ENCODE assay signal across 1 cellular context in the genomic region with DNA sequence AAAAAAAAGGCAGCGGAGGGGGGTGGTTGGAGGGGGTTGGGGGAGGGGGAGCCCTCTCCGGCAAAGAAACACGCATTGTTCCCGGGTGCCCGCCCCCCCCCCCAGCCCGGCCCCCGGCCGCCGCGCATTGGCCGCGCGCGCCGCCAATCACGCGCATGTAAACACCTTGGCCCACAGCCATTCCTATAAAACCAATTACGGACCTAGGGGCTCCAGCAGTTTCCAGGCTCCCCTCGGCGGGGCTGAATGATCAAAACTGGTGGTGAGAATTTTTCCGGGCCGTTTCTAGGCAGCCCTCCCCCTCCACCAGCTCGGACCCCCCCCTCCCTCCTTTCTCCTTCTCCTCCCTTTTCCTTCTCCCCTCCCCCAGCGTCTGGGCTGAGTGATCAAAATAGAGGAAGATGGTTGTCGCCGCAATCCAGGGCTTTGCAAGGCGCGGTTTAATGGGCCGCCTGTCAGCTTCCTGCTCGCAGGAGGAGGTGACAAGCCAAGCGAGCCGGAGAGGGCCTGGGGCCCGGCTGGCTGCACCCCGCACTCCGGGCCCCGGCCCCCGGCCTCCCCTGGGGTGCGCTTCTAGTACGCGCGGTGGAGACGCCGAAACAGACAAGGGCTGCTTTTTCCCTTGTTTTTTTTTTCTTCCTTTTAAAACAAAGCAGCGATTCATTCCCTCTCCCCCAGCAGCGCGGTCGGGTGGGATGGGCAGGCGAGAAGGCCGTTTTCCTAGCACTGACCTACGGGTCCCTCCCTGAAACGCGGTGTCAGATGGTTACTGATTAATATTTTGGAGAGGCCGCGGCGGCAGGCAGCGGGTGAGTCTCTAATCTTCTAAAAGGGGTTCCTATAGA.
TF ChIP-seq lines count a peak whose summit lies in the region.

No MANE protein-coding gene starts in this region.

TF ChIP-seq in HepG2, 621 proteins besides CTCF, POLR2A, EP300 and RAD21 (continued from another document and continues in another):
- TF ChIP-seq, protein P1, sequence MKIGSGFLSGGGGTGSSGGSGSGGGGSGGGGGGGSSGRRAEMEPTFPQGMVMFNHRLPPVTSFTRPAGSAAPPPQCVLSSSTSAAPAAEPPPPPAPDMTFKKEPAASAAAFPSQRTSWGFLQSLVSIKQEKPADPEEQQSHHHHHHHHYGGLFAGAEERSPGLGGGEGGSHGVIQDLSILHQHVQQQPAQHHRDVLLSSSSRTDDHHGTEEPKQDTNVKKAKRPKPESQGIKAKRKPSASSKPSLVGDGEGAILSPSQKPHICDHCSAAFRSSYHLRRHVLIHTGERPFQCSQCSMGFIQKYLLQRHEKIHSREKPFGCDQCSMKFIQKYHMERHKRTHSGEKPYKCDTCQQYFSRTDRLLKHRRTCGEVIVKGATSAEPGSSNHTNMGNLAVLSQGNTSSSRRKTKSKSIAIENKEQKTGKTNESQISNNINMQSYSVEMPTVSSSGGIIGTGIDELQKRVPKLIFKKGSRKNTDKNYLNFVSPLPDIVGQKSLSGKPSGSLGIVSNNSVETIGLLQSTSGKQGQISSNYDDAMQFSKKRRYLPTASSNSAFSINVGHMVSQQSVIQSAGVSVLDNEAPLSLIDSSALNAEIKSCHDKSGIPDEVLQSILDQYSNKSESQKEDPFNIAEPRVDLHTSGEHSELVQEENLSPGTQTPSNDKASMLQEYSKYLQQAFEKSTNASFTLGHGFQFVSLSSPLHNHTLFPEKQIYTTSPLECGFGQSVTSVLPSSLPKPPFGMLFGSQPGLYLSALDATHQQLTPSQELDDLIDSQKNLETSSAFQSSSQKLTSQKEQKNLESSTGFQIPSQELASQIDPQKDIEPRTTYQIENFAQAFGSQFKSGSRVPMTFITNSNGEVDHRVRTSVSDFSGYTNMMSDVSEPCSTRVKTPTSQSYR (CRISPR knock-in tag; IDR thresholded peaks at IDR 0.05; ENCODE audit: borderline replicate concordance): peak; percentile 84
- TF ChIP-seq ZNF326 (CRISPR knock-in tag; IDR thresholded peaks at IDR 0.05; ENCODE audit: borderline replicate concordance) (no peak), U2AF1 (optimal IDR thresholded peaks at IDR 0.05; ENCODE audit: low read depth, low read length) (peak; percentile 75), ZNF777 (CRISPR knock-in tag; IDR thresholded peaks at IDR 0.05) (no peak), MLLT10 (CRISPR knock-in tag; IDR thresholded peaks at IDR 0.05) (no peak), MBNL3 (CRISPR knock-in tag; conservative IDR thresholded peaks at IDR 0.05) (no peak), ZNF629 (CRISPR knock-in tag; conservative IDR thresholded peaks at IDR 0.05) (no peak), FOXA1 (IDR thresholded peaks at IDR 0.05) (no peak), FOXA1 (CRISPR knock-in tag; IDR thresholded peaks at IDR 0.05) (peak; percentile 84), KLF6 (CRISPR knock-in tag; IDR thresholded peaks at IDR 0.05) (peak; percentile 52; the same call in 1 of the 2 replicates), ZNF839 (CRISPR knock-in tag; IDR thresholded peaks at IDR 0.05; ENCODE audit: borderline replicate concordance) (no peak), CEBPG (CRISPR knock-in tag; IDR thresholded peaks at IDR 0.05) (no peak; the same call in 1 of the 2 replicates), ZZZ3 (CRISPR knock-in tag; IDR thresholded peaks at IDR 0.05; ENCODE audit: borderline replicate concordance) (no peak), ZNF607 (CRISPR knock-in tag; IDR thresholded peaks at IDR 0.05; ENCODE audit: borderline replicate concordance) (no peak), ZNF33B (CRISPR knock-in tag; IDR thresholded peaks at IDR 0.05) (no peak), PITX1 (CRISPR knock-in tag; IDR thresholded peaks at IDR 0.05) (no peak), ZNF205 (CRISPR knock-in tag; IDR thresholded peaks at IDR 0.05) (0 out of 2 replicates have a peak, but pooled peaks have one; percentile 14), GZF1 (CRISPR knock-in tag; IDR thresholded peaks at IDR 0.05) (no peak), RXRB (CRISPR knock-in tag; IDR thresholded peaks at IDR 0.05; ENCODE audit: borderline replicate concordance) (peak; percentile 31), MYNN (CRISPR knock-in tag; IDR thresholded peaks at IDR 0.05; ENCODE audit: low read depth) (no peak), THAP11 (CRISPR knock-in tag; IDR thresholded peaks at IDR 0.05) (peak; percentile 46; the same call in 1 of the 2 replicates), ARNT (IDR thresholded peaks at IDR 0.05) (no peak), ZNF180 (CRISPR knock-in tag; IDR thresholded peaks at IDR 0.05; ENCODE audit: borderline replicate concordance, low read depth) (no peak), EZH2 (conservative IDR thresholded peaks at IDR 0.05; ENCODE audit: low read depth, low read length) (no peak), AKAP8 (CRISPR knock-in tag; IDR thresholded peaks at IDR 0.05) (no peak), GATA4 (IDR thresholded peaks at IDR 0.05; ENCODE audit: borderline replicate concordance, low read depth) (no peak), ZNF569 (CRISPR knock-in tag; IDR thresholded peaks at IDR 0.05; ENCODE audit: borderline replicate concordance) (no peak), ZEB1 (IDR thresholded peaks at IDR 0.05; ENCODE audit: insufficient replicate concordance, low read depth) (no peak), NR2C2 (CRISPR knock-in tag; IDR thresholded peaks at IDR 0.05; ENCODE audit: borderline replicate concordance) (no peak), NCOR1 (IDR thresholded peaks at IDR 0.05; ENCODE audit: borderline replicate concordance, low read length) (no peak; the same call in 1 of the 2 replicates), PRMT3 (CRISPR knock-in tag; IDR thresholded peaks at IDR 0.05; ENCODE audit: borderline replicate concordance, low read depth) (no peak), ZNF720 (CRISPR knock-in tag; IDR thresholded peaks at IDR 0.05) (no peak)
- TF ChIP-seq, protein P2, sequence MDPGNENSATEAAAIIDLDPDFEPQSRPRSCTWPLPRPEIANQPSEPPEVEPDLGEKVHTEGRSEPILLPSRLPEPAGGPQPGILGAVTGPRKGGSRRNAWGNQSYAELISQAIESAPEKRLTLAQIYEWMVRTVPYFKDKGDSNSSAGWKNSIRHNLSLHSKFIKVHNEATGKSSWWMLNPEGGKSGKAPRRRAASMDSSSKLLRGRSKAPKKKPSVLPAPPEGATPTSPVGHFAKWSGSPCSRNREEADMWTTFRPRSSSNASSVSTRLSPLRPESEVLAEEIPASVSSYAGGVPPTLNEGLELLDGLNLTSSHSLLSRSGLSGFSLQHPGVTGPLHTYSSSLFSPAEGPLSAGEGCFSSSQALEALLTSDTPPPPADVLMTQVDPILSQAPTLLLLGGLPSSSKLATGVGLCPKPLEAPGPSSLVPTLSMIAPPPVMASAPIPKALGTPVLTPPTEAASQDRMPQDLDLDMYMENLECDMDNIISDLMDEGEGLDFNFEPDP (CRISPR knock-in tag; conservative IDR thresholded peaks at IDR 0.05): no peak
- TF ChIP-seq, protein P3, sequence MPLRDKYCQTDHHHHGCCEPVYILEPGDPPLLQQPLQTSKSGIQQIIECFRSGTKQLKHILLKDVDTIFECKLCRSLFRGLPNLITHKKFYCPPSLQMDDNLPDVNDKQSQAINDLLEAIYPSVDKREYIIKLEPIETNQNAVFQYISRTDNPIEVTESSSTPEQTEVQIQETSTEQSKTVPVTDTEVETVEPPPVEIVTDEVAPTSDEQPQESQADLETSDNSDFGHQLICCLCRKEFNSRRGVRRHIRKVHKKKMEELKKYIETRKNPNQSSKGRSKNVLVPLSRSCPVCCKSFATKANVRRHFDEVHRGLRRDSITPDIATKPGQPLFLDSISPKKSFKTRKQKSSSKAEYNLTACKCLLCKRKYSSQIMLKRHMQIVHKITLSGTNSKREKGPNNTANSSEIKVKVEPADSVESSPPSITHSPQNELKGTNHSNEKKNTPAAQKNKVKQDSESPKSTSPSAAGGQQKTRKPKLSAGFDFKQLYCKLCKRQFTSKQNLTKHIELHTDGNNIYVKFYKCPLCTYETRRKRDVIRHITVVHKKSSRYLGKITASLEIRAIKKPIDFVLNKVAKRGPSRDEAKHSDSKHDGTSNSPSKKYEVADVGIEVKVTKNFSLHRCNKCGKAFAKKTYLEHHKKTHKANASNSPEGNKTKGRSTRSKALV (CRISPR knock-in tag; IDR thresholded peaks at IDR 0.05): no peak; the same call in 1 of the 2 replicates
- TF ChIP-seq, protein P4, sequence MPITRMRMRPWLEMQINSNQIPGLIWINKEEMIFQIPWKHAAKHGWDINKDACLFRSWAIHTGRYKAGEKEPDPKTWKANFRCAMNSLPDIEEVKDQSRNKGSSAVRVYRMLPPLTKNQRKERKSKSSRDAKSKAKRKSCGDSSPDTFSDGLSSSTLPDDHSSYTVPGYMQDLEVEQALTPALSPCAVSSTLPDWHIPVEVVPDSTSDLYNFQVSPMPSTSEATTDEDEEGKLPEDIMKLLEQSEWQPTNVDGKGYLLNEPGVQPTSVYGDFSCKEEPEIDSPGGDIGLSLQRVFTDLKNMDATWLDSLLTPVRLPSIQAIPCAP (CRISPR knock-in tag; IDR thresholded peaks at IDR 0.05; ENCODE audit: low read depth): no peak
- TF ChIP-seq, protein P5, sequence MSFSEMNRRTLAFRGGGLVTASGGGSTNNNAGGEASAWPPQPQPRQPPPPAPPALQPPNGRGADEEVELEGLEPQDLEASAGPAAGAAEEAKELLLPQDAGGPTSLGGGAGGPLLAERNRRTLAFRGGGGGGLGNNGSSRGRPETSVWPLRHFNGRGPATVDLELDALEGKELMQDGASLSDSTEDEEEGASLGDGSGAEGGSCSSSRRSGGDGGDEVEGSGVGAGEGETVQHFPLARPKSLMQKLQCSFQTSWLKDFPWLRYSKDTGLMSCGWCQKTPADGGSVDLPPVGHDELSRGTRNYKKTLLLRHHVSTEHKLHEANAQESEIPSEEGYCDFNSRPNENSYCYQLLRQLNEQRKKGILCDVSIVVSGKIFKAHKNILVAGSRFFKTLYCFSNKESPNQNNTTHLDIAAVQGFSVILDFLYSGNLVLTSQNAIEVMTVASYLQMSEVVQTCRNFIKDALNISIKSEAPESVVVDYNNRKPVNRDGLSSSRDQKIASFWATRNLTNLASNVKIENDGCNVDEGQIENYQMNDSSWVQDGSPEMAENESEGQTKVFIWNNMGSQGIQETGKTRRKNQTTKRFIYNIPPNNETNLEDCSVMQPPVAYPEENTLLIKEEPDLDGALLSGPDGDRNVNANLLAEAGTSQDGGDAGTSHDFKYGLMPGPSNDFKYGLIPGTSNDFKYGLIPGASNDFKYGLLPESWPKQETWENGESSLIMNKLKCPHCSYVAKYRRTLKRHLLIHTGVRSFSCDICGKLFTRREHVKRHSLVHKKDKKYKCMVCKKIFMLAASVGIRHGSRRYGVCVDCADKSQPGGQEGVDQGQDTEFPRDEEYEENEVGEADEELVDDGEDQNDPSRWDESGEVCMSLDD (CRISPR knock-in tag; IDR thresholded peaks at IDR 0.05; ENCODE audit: borderline replicate concordance): peak; percentile 30; the same call in 1 of the 2 replicates
- TF ChIP-seq, protein P6, sequence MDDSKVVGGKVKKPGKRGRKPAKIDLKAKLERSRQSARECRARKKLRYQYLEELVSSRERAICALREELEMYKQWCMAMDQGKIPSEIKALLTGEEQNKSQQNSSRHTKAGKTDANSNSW (CRISPR knock-in tag; IDR thresholded peaks at IDR 0.05; ENCODE audit: borderline replicate concordance): no peak
- TF ChIP-seq, protein P7, sequence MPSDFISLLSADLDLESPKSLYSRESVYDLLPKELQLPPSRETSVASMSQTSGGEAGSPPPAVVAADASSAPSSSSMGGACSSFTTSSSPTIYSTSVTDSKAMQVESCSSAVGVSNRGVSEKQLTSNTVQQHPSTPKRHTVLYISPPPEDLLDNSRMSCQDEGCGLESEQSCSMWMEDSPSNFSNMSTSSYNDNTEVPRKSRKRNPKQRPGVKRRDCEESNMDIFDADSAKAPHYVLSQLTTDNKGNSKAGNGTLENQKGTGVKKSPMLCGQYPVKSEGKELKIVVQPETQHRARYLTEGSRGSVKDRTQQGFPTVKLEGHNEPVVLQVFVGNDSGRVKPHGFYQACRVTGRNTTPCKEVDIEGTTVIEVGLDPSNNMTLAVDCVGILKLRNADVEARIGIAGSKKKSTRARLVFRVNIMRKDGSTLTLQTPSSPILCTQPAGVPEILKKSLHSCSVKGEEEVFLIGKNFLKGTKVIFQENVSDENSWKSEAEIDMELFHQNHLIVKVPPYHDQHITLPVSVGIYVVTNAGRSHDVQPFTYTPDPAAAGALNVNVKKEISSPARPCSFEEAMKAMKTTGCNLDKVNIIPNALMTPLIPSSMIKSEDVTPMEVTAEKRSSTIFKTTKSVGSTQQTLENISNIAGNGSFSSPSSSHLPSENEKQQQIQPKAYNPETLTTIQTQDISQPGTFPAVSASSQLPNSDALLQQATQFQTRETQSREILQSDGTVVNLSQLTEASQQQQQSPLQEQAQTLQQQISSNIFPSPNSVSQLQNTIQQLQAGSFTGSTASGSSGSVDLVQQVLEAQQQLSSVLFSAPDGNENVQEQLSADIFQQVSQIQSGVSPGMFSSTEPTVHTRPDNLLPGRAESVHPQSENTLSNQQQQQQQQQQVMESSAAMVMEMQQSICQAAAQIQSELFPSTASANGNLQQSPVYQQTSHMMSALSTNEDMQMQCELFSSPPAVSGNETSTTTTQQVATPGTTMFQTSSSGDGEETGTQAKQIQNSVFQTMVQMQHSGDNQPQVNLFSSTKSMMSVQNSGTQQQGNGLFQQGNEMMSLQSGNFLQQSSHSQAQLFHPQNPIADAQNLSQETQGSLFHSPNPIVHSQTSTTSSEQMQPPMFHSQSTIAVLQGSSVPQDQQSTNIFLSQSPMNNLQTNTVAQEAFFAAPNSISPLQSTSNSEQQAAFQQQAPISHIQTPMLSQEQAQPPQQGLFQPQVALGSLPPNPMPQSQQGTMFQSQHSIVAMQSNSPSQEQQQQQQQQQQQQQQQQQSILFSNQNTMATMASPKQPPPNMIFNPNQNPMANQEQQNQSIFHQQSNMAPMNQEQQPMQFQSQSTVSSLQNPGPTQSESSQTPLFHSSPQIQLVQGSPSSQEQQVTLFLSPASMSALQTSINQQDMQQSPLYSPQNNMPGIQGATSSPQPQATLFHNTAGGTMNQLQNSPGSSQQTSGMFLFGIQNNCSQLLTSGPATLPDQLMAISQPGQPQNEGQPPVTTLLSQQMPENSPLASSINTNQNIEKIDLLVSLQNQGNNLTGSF (CRISPR knock-in tag; IDR thresholded peaks at IDR 0.05): no peak
- TF ChIP-seq, protein P8, sequence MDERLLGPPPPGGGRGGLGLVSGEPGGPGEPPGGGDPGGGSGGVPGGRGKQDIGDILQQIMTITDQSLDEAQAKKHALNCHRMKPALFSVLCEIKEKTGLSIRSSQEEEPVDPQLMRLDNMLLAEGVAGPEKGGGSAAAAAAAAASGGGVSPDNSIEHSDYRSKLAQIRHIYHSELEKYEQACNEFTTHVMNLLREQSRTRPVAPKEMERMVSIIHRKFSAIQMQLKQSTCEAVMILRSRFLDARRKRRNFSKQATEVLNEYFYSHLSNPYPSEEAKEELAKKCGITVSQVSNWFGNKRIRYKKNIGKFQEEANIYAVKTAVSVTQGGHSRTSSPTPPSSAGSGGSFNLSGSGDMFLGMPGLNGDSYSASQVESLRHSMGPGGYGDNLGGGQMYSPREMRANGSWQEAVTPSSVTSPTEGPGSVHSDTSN (CRISPR knock-in tag; IDR thresholded peaks at IDR 0.05): peak; percentile 85
- TF ChIP-seq, protein P9, sequence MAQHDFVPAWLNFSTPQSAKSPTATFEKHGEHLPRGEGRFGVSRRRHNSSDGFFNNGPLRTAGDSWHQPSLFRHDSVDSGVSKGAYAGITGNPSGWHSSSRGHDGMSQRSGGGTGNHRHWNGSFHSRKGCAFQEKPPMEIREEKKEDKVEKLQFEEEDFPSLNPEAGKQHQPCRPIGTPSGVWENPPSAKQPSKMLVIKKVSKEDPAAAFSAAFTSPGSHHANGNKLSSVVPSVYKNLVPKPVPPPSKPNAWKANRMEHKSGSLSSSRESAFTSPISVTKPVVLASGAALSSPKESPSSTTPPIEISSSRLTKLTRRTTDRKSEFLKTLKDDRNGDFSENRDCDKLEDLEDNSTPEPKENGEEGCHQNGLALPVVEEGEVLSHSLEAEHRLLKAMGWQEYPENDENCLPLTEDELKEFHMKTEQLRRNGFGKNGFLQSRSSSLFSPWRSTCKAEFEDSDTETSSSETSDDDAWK (CRISPR knock-in tag; IDR thresholded peaks at IDR 0.05): no peak
